In the genomic region with DNA sequence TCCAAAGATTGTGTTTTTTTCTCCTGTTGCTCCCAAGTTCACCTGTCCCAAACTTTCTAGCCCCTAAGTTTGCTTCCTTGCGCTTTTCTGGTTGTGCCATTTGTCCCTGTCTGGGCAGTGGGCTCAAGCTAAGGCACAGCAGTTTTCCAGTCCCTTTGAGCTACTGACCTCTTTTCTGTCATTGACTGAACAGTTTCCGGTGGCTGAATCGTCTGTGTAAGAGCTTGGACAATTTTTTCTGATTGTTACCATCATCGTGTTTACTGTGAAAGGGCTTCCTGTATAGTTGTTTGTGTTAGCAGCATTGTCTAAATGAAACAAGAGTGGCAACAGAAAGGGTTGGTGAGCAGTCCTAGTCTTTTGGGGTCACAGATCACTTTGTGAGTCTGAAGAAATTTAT, we compare ENCODE assay signal across 21 cellular contexts. TPM values are rescaled to one million over a fixed set of nuclear protein-coding genes. Genes with fewer than 3 reads are reported as not detected.
DNase-seq lines count a peak whose midpoint lies in the region; ATAC-seq and TF ChIP-seq lines count a peak whose summit lies in the region.
"Had no signal": no experiment of that assay in that cellular context is flagged by ENCODE, and none has a peak within 500 bp of the region (broad histone marks: within the 10 kb centered on the region; RNA-seq: fewer than 3 reads in every experiment).

No MANE protein-coding gene starts in this region.

- H3K36me3 Mint-ChIP-seq in CD4-positive, CD25-positive, alpha-beta regulatory T cell: peaks cover 37% of the 10 kb centered on the region
- H3K36me3 Mint-ChIP-seq in effector memory CD8-positive, alpha-beta T cell (ENCODE audit: insufficient read depth): peaks cover 40% of the 10 kb centered on the region
- H3K36me3 Mint-ChIP-seq in H9 (ENCODE audit: insufficient read depth in 1 of 3, low read depth in 3 of 3): no peaks in the 10 kb centered on the region

- no peaks in the 10 kb centered on the region for H3K9me3 ChIP-seq in CD4-positive, CD25-positive, alpha-beta regulatory T cell (ENCODE audit: control insufficient read depth in 2 of 2, low read length in 2 of 2)
- H3K9me3 ChIP-seq in H9 (ENCODE audit: control insufficient read depth, low read depth, low read length): no peaks in the 10 kb centered on the region
- H3K9me3 ChIP-seq: heart right ventricle, neutrophil, vagina had no signal

- no peak overlapping the region for H3K56ac ChIP-seq in H9 (ENCODE audit: insufficient read length, low read depth, low read length)

- no peak overlapping the region for H4K5ac ChIP-seq in H9 (ENCODE audit: insufficient read length, low read depth, low read length)

- ATAC-seq in CD4-positive, CD25-positive, alpha-beta regulatory T cell (ENCODE audit: low read depth in 2 of 2): no peak
- ATAC-seq in effector memory CD8-positive, alpha-beta T cell (replicated peaks): peak; percentile 26
- ATAC-seq: heart right ventricle, left ventricle myocardium superior had no signal

- no peak overlapping the region for H2BK120ac ChIP-seq in H9 (ENCODE audit: low read depth, low read length, poor library complexity, severe bottlenecking)

- H2AFZ ChIP-seq in H9 (ENCODE audit: low read length): no peak overlapping the region

- H3K36me3 ChIP-seq in CD4-positive, CD25-positive, alpha-beta regulatory T cell (ENCODE audit: control insufficient read depth, insufficient read depth, low read length): peaks cover 30% of the 10 kb centered on the region
- H3K36me3 ChIP-seq: brain microvascular endothelial cell, vagina had no signal

- no peak overlapping the region for H4K8ac ChIP-seq in H9 (replicated peaks; ENCODE audit: insufficient read length, low read depth, low read length)

- peak overlapping the region; percentile 19 to 74 (median 62) for H3K27ac Mint-ChIP-seq in CD4-positive, CD25-positive, alpha-beta regulatory T cell
- H3K27ac Mint-ChIP-seq in effector memory CD8-positive, alpha-beta T cell: peak overlapping the region in 1 of 2 donors; percentile 82
- no peak overlapping the region for H3K27ac Mint-ChIP-seq in H9
- H3K27ac Mint-ChIP-seq: activated T-helper 1 cell treated with anti-CD3 and anti-CD28 coated beads, Interleukin-12 subunit alpha, Interleukin-12 subunit beta, Interleukin-2, Interleukin-4 antibody, amounts not matched to agents 30 ng/mL and 10 ng/mL and 1 ng/mL, durations not matched to agents 14 hours and 24 hours and 36 hours; HFFc6 had no signal

- intact Hi-C loops in posterior cingulate gyrus (cut with DNase I): no loop called here

- H3K18ac ChIP-seq in H9 (ENCODE audit: insufficient read length, low read depth, low read length): no peak overlapping the region

- no peak overlapping the region for H3K23ac ChIP-seq in H9 (ENCODE audit: insufficient read length, low read depth, low read length)

- no peaks in the 10 kb centered on the region for H3K27me3 Mint-ChIP-seq in CD4-positive, CD25-positive, alpha-beta regulatory T cell
- no peaks in the 10 kb centered on the region for H3K27me3 Mint-ChIP-seq in effector memory CD8-positive, alpha-beta T cell
- H3K27me3 Mint-ChIP-seq in H9 (ENCODE audit: low read depth): no peaks in the 10 kb centered on the region

- H3K27me3 ChIP-seq in CD4-positive, CD25-positive, alpha-beta regulatory T cell (ENCODE audit: control insufficient read depth, insufficient read depth, low read length): no peaks in the 10 kb centered on the region
- H3K27me3 ChIP-seq in H9 (ENCODE audit: insufficient read depth, low read length): no peaks in the 10 kb centered on the region
- H3K27me3 ChIP-seq: brain microvascular endothelial cell, heart right ventricle, neutrophil, vagina had no signal

- H3K4me1 ChIP-seq in CD4-positive, CD25-positive, alpha-beta regulatory T cell (ENCODE audit: control insufficient read depth, insufficient read depth, low read length, poor library complexity, severe bottlenecking): no peaks in the 10 kb centered on the region
- no peaks in the 10 kb centered on the region for H3K4me1 ChIP-seq in H9 (ENCODE audit: insufficient read depth, low read length)

- H2BK20ac ChIP-seq in H9 (ENCODE audit: low read depth, low read length, poor library complexity, severe bottlenecking): no peak overlapping the region

- H3K4me1 Mint-ChIP-seq in CD4-positive, CD25-positive, alpha-beta regulatory T cell: peaks cover 17 to 65% (median 46%) of the 10 kb centered on the region in 4 donors
- H3K4me1 Mint-ChIP-seq in effector memory CD8-positive, alpha-beta T cell (ENCODE audit: low read depth in 2 of 2): peaks cover 49 to 64% of the 10 kb centered on the region in 2 donors
- H3K4me1 Mint-ChIP-seq in H9: peaks cover 4 to 8% of the 10 kb centered on the region in 2 experiments; a peak in 3 of 4 replicates

- no peak overlapping the region for H2BK5ac ChIP-seq in H9 (ENCODE audit: insufficient read length, low read length)

- WGBS in H9 (ENCODE audit: extremely low coverage, insufficient read length, low lambda C conversion rate): no CpG with 5 or more reads among the region's 4 CpGs

- H3K9ac ChIP-seq in H9 (ENCODE audit: extremely low read depth, insufficient read length, low read length): no peak overlapping the region

- H3K27ac ChIP-seq in CD4-positive, CD25-positive, alpha-beta regulatory T cell (ENCODE audit: insufficient read depth, low read length, poor library complexity, severe bottlenecking): no peak overlapping the region
- H3K27ac ChIP-seq in H9 (ENCODE audit: insufficient read length, low read depth, low read length): no peak overlapping the region
- H3K27ac ChIP-seq: brain microvascular endothelial cell, coronary artery, heart right ventricle, neutrophil, vagina had no signal

- H3K4me3 ChIP-seq in CD4-positive, CD25-positive, alpha-beta regulatory T cell (ENCODE audit: low read depth, low read length): no peak overlapping the region
- H3K4me3 ChIP-seq: coronary artery, heart right ventricle, vagina had no signal

- no peak overlapping the region for H3K4ac ChIP-seq in H9 (ENCODE audit: low read depth, low read length)

- no peak overlapping the region for H2BK12ac ChIP-seq in H9 (ENCODE audit: insufficient read length, low read depth, low read length)

- H4K20me1 ChIP-seq in H9 (ENCODE audit: control insufficient read depth, insufficient read depth, insufficient read length): no peaks in the 10 kb centered on the region

- peak; percentile 74 for DNase-seq in NCI-H1092 treated with DMSO at 0.1 percent for 48 hours (lab: John Stamatoyannopoulos, UW)
- no peak for DNase-seq in NCI-H1092 (lab: John Stamatoyannopoulos, UW)
- DNase-seq in CD4-positive, CD25-positive, alpha-beta regulatory T cell: no peak
- DNase-seq in NCI-H748 (lab: John Stamatoyannopoulos, UW; ENCODE audit: unreplicated experiment): peak; percentile 80
- DNase-seq in effector memory CD8-positive, alpha-beta T cell: no peak
- DNase-seq in OCI-M2 (lab: John Stamatoyannopoulos, UW; ENCODE audit: unreplicated experiment): no peak
- no peak for DNase-seq in posterior cingulate gyrus
- DNase-seq in H9: no peak
- DNase-seq: 8988T; activated CD4-positive, alpha-beta T cell treated with anti-CD3 and anti-CD28 coated beads for 1 hour; brain microvascular endothelial cell; Calu3; heart right ventricle; HFFc6; left ventricle myocardium superior; NCI-H524; stimulated activated CD4-positive, alpha-beta T cell treated with anti-CD3 and anti-CD28 coated beads, Interleukin-4, amount 100 ng/mL, for 24 hours had no signal

- H3K23me2 ChIP-seq in H9 (ENCODE audit: insufficient read length, low read depth, low read length, poor library complexity, severe bottlenecking): no peaks in the 10 kb centered on the region

- no peak overlapping the region for H3K14ac ChIP-seq in H9 (ENCODE audit: insufficient read depth, low read length)

- no peak overlapping the region for H4K91ac ChIP-seq in H9 (ENCODE audit: insufficient read length, low read depth, low read length)

- no peak overlapping the region for H3K4me3 Mint-ChIP-seq in CD4-positive, CD25-positive, alpha-beta regulatory T cell
- no peak overlapping the region for H3K4me3 Mint-ChIP-seq in effector memory CD8-positive, alpha-beta T cell
- H3K4me3 Mint-ChIP-seq in H9: no peak overlapping the region
- H3K4me3 Mint-ChIP-seq: activated T-helper 1 cell treated with anti-CD3 and anti-CD28 coated beads, Interleukin-12 subunit alpha, Interleukin-12 subunit beta, Interleukin-2, Interleukin-4 antibody, amounts not matched to agents 30 ng/mL and 10 ng/mL and 1 ng/mL, durations not matched to agents 14 hours and 24 hours and 36 hours; HFFc6 had no signal

- peaks cover 0 to 1% (median 0%) of the 10 kb centered on the region in 7 donors for H3K9me3 Mint-ChIP-seq in CD4-positive, CD25-positive, alpha-beta regulatory T cell
- no peaks in the 10 kb centered on the region for H3K9me3 Mint-ChIP-seq in effector memory CD8-positive, alpha-beta T cell
- H3K9me3 Mint-ChIP-seq in H9: no peaks in the 10 kb centered on the region
- H3K9me3 Mint-ChIP-seq: activated T-helper 1 cell treated with anti-CD3 and anti-CD28 coated beads, Interleukin-12 subunit alpha, Interleukin-12 subunit beta, Interleukin-2, Interleukin-4 antibody, amounts not matched to agents 30 ng/mL and 10 ng/mL and 1 ng/mL, durations not matched to agents 14 hours and 24 hours and 36 hours; HFFc6 had no signal

- no peak overlapping the region for H2BK15ac ChIP-seq in H9 (ENCODE audit: low read depth, low read length)

- H3K79me2 ChIP-seq in H9 (ENCODE audit: insufficient read depth, low read length): no peaks in the 10 kb centered on the region

- TF ChIP-seq CTCF in H9 (conservative IDR thresholded peaks at IDR 0.05): no peak

- no peaks in the 10 kb centered on the region for H3K79me1 ChIP-seq in H9 (ENCODE audit: insufficient read depth, low read depth, low read length, poor library complexity, severe bottlenecking)

- no peak overlapping the region for H3T11ph ChIP-seq in H9 (ENCODE audit: low read length)

- no peak overlapping the region for H3K4me2 ChIP-seq in H9 (ENCODE audit: insufficient read depth, insufficient read length, low read length)

- H2AK5ac ChIP-seq in H9 (ENCODE audit: insufficient read length, low read length): no peak overlapping the region

RNA-seq across cellular contexts. Expression of gene BMAL1, which starts 49.8 kb away (rescaled TPM):
- total RNA-seq in CD4-positive, CD25-positive, alpha-beta regulatory T cell: 104 TPM
- polyA plus RNA-seq in CD4-positive, CD25-positive, alpha-beta regulatory T cell: 10 to 100 TPM; 16.3 to 21.3 (median 19.4) TPM
- total RNA-seq in H9 (2021): 3.2 and 3.3 TPM in 2 replicates

Comparison
In these comparisons a context has a peak if more than half of its experiments do, and no peak if none do; other contexts are left out.
1. DNase-seq: peak in NCI-H1092 treated with DMSO at 0.1 percent for 48 hours (single experiment) and NCI-H748 (single experiment); none in NCI-H1092 (single experiment), CD4-positive, CD25-positive, alpha-beta regulatory T cell (0 of 3), effector memory CD8-positive, alpha-beta T cell (0 of 3), OCI-M2 (single experiment), posterior cingulate gyrus (0 of 10) and H9 (single experiment).
2. H3K27ac Mint-ChIP-seq: peak in CD4-positive, CD25-positive, alpha-beta regulatory T cell (3 of 3); none in H9 (0 of 3).
3. RNA of gene BMAL1, which starts 49.8 kb away (total RNA-seq): 104 TPM in CD4-positive, CD25-positive, alpha-beta regulatory T cell (single experiment); 3.2 to 3.3 TPM in H9; every median in the first group is over 10 times any median in the second.